18 cellular contexts compared by ENCODE assay signal in genomic region chr4:95105112-95105511, GRCh38.
A peak's percentile ranks its signal among the peaks of the same experiment; 100 is the strongest.
DNase-seq lines count a peak whose midpoint lies in the region; ATAC-seq, FAIRE-seq and TF ChIP-seq lines count a peak whose summit lies in the region.
"Had no signal": no experiment of that assay in that cellular context is flagged by ENCODE, and none has a peak within 500 bp of the region (broad histone marks: within the 10 kb centered on the region; RNA-seq: fewer than 3 reads in every experiment).

No MANE protein-coding gene starts in this region.

- H3K27ac ChIP-seq in A549 (peak overlapping the region; percentile 35 to 88; a peak in 3 of 6 replicates), VCaP (peak overlapping the region; percentile 88; the same call in 1 of the 2 replicates), left lung (no peak overlapping the region), skeletal muscle tissue (ENCODE audit: low read depth, low read length) (peak overlapping the region; percentile 22)
- H3K27ac ChIP-seq: HL-60 had no signal

- FAIRE-seq in A549 (lab: Jason Lieb, UNC): no peak
- FAIRE-seq: D721Med, GM12892, GM19239 had no signal

- intact Hi-C loops in left lung (cut with DNase I): no loop called here

- H3K27me3 ChIP-seq in left lung: no peaks in the 10 kb centered on the region
- no peaks in the 10 kb centered on the region for H3K27me3 ChIP-seq in skeletal muscle tissue (ENCODE audit: control insufficient read depth in 3 of 3, insufficient read depth in 3 of 3, low read length in 3 of 3)

- peak overlapping the region in 1 of 3 donors; percentile 19 for H3K9ac ChIP-seq in skeletal muscle tissue (ENCODE audit: low read depth in 1 of 3, low read length in 3 of 3)

- 71% methylated on average over 4 of the region's 4 CpGs for WGBS in A549 (ENCODE audit: missing lambda C conversion rate)

- DNase-seq in A549 (ENCODE audit: low read depth in 1 of 2, low spot score in 1 of 2) (no peak), left lung (no peak), NCI-H510A treated with DMSO at 0.1 percent for 48 hours (lab: John Stamatoyannopoulos, UW) (no peak), NOMO-1 treated with dmso at 0.1 percent for 144 hours (lab: John Stamatoyannopoulos, UW; ENCODE audit: unreplicated experiment) (no peak)
- DNase-seq: CD8-positive, alpha-beta T cell; COR-L47; DMS153; DND-41; GDM1; HCEC 1CT; HFFc6 had no signal

- TF ChIP-seq EP300 in A549 (IDR thresholded peaks at IDR 0.05): no peak

- TF ChIP-seq RAD21 in A549 (conservative IDR thresholded peaks at IDR 0.05 in 1 of 2, IDR thresholded peaks at IDR 0.05 in 1 of 2): no peak

- H3K4me1 ChIP-seq in A549: peaks cover 81% of the 10 kb centered on the region
- no peaks in the 10 kb centered on the region for H3K4me1 ChIP-seq in left lung
- H3K4me1 ChIP-seq in skeletal muscle tissue (ENCODE audit: control insufficient read depth in 3 of 3, insufficient read depth in 3 of 3, low read length in 3 of 3): peaks cover 3 to 17% (median 3%) of the 10 kb centered on the region in 3 donors

- CTCF ChIA-PET in A549 (lab: Yijun Ruan, JAX): interaction anchor here (0.6 to 2.1 kb wide), 3 partner anchors 10 to 519 kb away, joined by 4 to 10 read pairs (median 5); no protein-coding TSS in a partner anchor

- TF ChIP-seq POLR2A in A549 (IDR thresholded peaks at IDR 0.05; ENCODE audit: low read length): no peak

- H3K4me3 ChIP-seq in A549: no peak overlapping the region
- no peak overlapping the region for H3K4me3 ChIP-seq in left lung
- no peak overlapping the region for H3K4me3 ChIP-seq in skeletal muscle tissue (ENCODE audit: low read length in 3 of 3)

- no peak for ATAC-seq in A549
- ATAC-seq in left lung: peak; percentile 97
- ATAC-seq in GM18520 (IDR thresholded peaks at IDR 0.05; ENCODE audit: unreplicated experiment): no peak
- ATAC-seq: CD8-positive, alpha-beta T cell had no signal

- H3K9me3 ChIP-seq in A549 (no peaks in the 10 kb centered on the region), left lung (no peaks in the 10 kb centered on the region), skeletal muscle tissue (ENCODE audit: control insufficient read depth in 3 of 3, low read length in 3 of 3) (no peaks in the 10 kb centered on the region)

- POLR2A ChIA-PET in A549 (lab: Yijun Ruan, JAX): interaction anchor here (0.5 to 0.6 kb wide), 2 partner anchors 319 to 531 kb away, joined by 3 read pairs; no protein-coding TSS in a partner anchor

- H3K4me2 ChIP-seq in A549: no peak overlapping the region

- TF ChIP-seq CTCF in A549 (IDR thresholded peaks at IDR 0.05) (no peak), VCaP (conservative IDR thresholded peaks at IDR 0.05) (no peak), left lung (IDR thresholded peaks at IDR 0.05) (no peak)

- H3K36me3 ChIP-seq in left lung (no peaks in the 10 kb centered on the region), skeletal muscle tissue (ENCODE audit: control insufficient read depth in 3 of 3, insufficient read depth in 3 of 3, low read length in 3 of 3) (no peaks in the 10 kb centered on the region)

TF ChIP-seq in A549, 52 proteins besides CTCF, POLR2A, EP300 and RAD21:
- TF ChIP-seq TP53 (CRISPR knock-in tag; IDR thresholded peaks at IDR 0.05): no peak
- TF ChIP-seq, protein P1, sequence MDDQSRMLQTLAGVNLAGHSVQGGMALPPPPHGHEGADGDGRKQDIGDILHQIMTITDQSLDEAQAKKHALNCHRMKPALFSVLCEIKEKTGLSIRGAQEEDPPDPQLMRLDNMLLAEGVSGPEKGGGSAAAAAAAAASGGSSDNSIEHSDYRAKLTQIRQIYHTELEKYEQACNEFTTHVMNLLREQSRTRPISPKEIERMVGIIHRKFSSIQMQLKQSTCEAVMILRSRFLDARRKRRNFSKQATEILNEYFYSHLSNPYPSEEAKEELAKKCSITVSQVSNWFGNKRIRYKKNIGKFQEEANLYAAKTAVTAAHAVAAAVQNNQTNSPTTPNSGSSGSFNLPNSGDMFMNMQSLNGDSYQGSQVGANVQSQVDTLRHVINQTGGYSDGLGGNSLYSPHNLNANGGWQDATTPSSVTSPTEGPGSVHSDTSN (IDR thresholded peaks at IDR 0.05): no peak
- no peak for TF ChIP-seq BHLHE40 (IDR thresholded peaks at IDR 0.05; ENCODE audit: low read depth, low read length)
- TF ChIP-seq ESRRA (IDR thresholded peaks at IDR 0.05; ENCODE audit: borderline replicate concordance, low read length): no peak
- no peak for TF ChIP-seq CHD2 (IDR thresholded peaks at IDR 0.05; ENCODE audit: low read length, partially characterized antibody)
- no peak for TF ChIP-seq ZSCAN20 (CRISPR knock-in tag; IDR thresholded peaks at IDR 0.05)
- no peak for TF ChIP-seq HOXA7 (CRISPR knock-in tag; IDR thresholded peaks at IDR 0.05)
- TF ChIP-seq NFE2L2 (conservative IDR thresholded peaks at IDR 0.05; ENCODE audit: low read length): no peak

Comparison
In these comparisons a context has a peak if more than half of its experiments do, and no peak if none do; other contexts are left out.
1. H3K27ac ChIP-seq: peak in A549 (2 of 2), VCaP (single experiment) and skeletal muscle tissue (single experiment); none in left lung (0 of 2).